2 cellular contexts compared by ENCODE assay signal in genomic region chr1:240030236-240030635, GRCh38.
TF ChIP-seq lines count a peak whose summit lies in the region.

No MANE protein-coding gene starts in this region.

TF ChIP-seq in A549, 52 proteins besides CTCF, POLR2A, EP300 and RAD21:
- TF ChIP-seq SMC3 (IDR thresholded peaks at IDR 0.05) (no peak), MYC (IDR thresholded peaks at IDR 0.05; ENCODE audit: borderline replicate concordance, low read length) (no peak), REST (IDR thresholded peaks at IDR 0.05) (no peak), HMGXB4 (CRISPR knock-in tag; IDR thresholded peaks at IDR 0.05; ENCODE audit: borderline replicate concordance) (no peak), ZSCAN20 (CRISPR knock-in tag; IDR thresholded peaks at IDR 0.05) (no peak), TFCP2L1 (CRISPR knock-in tag; IDR thresholded peaks at IDR 0.05) (no peak), MAFK (IDR thresholded peaks at IDR 0.05; ENCODE audit: partially characterized antibody) (no peak), NFE2L2 (conservative IDR thresholded peaks at IDR 0.05; ENCODE audit: low read length) (no peak), E2F6 (IDR thresholded peaks at IDR 0.05; ENCODE audit: borderline replicate concordance, low read depth) (no peak), SREBF2 (IDR thresholded peaks at IDR 0.05) (no peak), KDM1A (IDR thresholded peaks at IDR 0.05; ENCODE audit: low read depth) (no peak), CBX2 (IDR thresholded peaks at IDR 0.05; ENCODE audit: borderline replicate concordance, low read depth) (no peak), NR3C1 (IDR thresholded peaks at IDR 0.05) (no peak), BCL3 (IDR thresholded peaks at IDR 0.05) (no peak), HOXB13 (CRISPR knock-in tag; IDR thresholded peaks at IDR 0.05; ENCODE audit: low read depth) (no peak)

TF ChIP-seq in IMR-90, 13 proteins besides CTCF, POLR2A, EP300 and RAD21:
- TF ChIP-seq NFE2L2 (IDR thresholded peaks at IDR 0.05; ENCODE audit: low read depth, low read length) (no peak), BHLHE40 (IDR thresholded peaks at IDR 0.05; ENCODE audit: low read depth, low read length) (no peak), MAFK (IDR thresholded peaks at IDR 0.05; ENCODE audit: low read depth, low read length) (no peak)
